ENCODE assay signal across 8 cellular contexts in the genomic region with DNA sequence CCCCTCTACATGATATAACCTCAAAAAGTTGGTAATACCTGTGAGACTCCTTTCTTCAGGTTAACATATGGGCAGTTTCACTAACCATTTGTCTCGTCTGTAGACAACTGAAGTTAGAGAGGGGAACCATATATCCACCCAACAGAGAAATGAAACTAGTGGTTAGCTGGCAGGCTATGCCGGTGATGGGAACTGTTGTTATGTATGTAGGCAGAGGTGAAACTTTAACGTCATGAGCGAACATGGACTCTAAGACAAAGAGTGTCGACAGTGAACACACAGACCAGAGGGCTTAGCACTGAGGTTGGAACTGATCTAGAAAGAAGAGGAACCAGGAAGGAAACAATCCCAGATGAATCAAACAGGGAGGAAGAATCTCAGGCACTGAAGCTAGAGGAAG.
A peak's percentile ranks its signal among the peaks of the same experiment; 100 is the strongest.
DNase-seq lines count a peak whose midpoint lies in the region; ATAC-seq and TF ChIP-seq lines count a peak whose summit lies in the region.

No MANE protein-coding gene starts in this region.

- peak; percentile 83 to 84 for ATAC-seq in CD4-positive, CD25-positive, alpha-beta regulatory T cell (ENCODE audit: low read depth in 2 of 2)
- ATAC-seq in HG03095 (IDR thresholded peaks at IDR 0.05; ENCODE audit: unreplicated experiment): peak; percentile 81
- peak; percentile 37 for ATAC-seq in activated CD8-positive, alpha-beta T cell treated with anti-CD3 and anti-CD28 coated beads, Interleukin-2, amount 10 ng/mL, durations not matched to agents 7 days and 5 days

- no peaks in the 10 kb centered on the region for H3K9me3 ChIP-seq in CD4-positive, CD25-positive, alpha-beta regulatory T cell (ENCODE audit: control insufficient read depth in 2 of 2, low read length in 2 of 2)
- H3K9me3 ChIP-seq in BE2C: no peaks in the 10 kb centered on the region; the same call in 1 of the 2 replicates

- H3K9me3 Mint-ChIP-seq in CD4-positive, CD25-positive, alpha-beta regulatory T cell: peaks cover 0 to 4% (median 0%) of the 10 kb centered on the region in 7 donors
- H3K9me3 Mint-ChIP-seq in activated CD8-positive, alpha-beta T cell treated with anti-CD3 and anti-CD28 coated beads, Interleukin-2, amount 10 ng/mL, durations not matched to agents 7 days and 5 days (ENCODE audit: insufficient read depth): no peaks in the 10 kb centered on the region

- H3K36me3 Mint-ChIP-seq in CD4-positive, CD25-positive, alpha-beta regulatory T cell: peaks cover 60% of the 10 kb centered on the region
- H3K36me3 Mint-ChIP-seq in activated CD8-positive, alpha-beta T cell treated with anti-CD3 and anti-CD28 coated beads, Interleukin-2, amount 10 ng/mL, durations not matched to agents 7 days and 5 days (ENCODE audit: low read depth): peaks cover 83% of the 10 kb centered on the region

- H3K4me3 ChIP-seq in CD4-positive, CD25-positive, alpha-beta regulatory T cell (ENCODE audit: low read depth, low read length): peak overlapping the region; percentile 71
- H3K4me3 ChIP-seq in BE2C (ENCODE audit: low read depth, low read length): no peak overlapping the region

- POLR2A ChIA-PET in activated CD8-positive, alpha-beta T cell treated with anti-CD3 and anti-CD28 coated beads, Interleukin-2, amount 10 ng/mL, durations not matched to agents 7 days and 5 days (lab: Charles Lee): no interaction called here

- peak overlapping the region; percentile 74 to 86 (median 79) for H3K4me3 Mint-ChIP-seq in CD4-positive, CD25-positive, alpha-beta regulatory T cell
- no peak overlapping the region for H3K4me3 Mint-ChIP-seq in activated CD8-positive, alpha-beta T cell treated with anti-CD3 and anti-CD28 coated beads, Interleukin-2, amount 10 ng/mL, durations not matched to agents 7 days and 5 days

- H3K27me3 Mint-ChIP-seq in CD4-positive, CD25-positive, alpha-beta regulatory T cell: no peaks in the 10 kb centered on the region
- H3K27me3 Mint-ChIP-seq in activated CD8-positive, alpha-beta T cell treated with anti-CD3 and anti-CD28 coated beads, Interleukin-2, amount 10 ng/mL, durations not matched to agents 7 days and 5 days (ENCODE audit: low read depth): no peaks in the 10 kb centered on the region

- peaks cover 39 to 96% (median 73%) of the 10 kb centered on the region in 4 donors for H3K4me1 Mint-ChIP-seq in CD4-positive, CD25-positive, alpha-beta regulatory T cell
- peaks cover 69% of the 10 kb centered on the region for H3K4me1 Mint-ChIP-seq in activated CD8-positive, alpha-beta T cell treated with anti-CD3 and anti-CD28 coated beads, Interleukin-2, amount 10 ng/mL, durations not matched to agents 7 days and 5 days (ENCODE audit: low read depth)

- peaks cover 12% of the 10 kb centered on the region for H3K36me3 ChIP-seq in CD4-positive, CD25-positive, alpha-beta regulatory T cell (ENCODE audit: control insufficient read depth, insufficient read depth, low read length)
- H3K36me3 ChIP-seq in BE2C: no peaks in the 10 kb centered on the region

- CTCF ChIA-PET in activated CD8-positive, alpha-beta T cell treated with anti-CD3 and anti-CD28 coated beads, Interleukin-2, amount 10 ng/mL, durations not matched to agents 7 days and 5 days (lab: Charles Lee): interaction anchor here (0.6 kb wide), 1 partner anchor 15 kb away, joined by 3 read pairs; no protein-coding TSS in a partner anchor

- peak overlapping the region; percentile 74 to 98 (median 93) for H3K27ac Mint-ChIP-seq in CD4-positive, CD25-positive, alpha-beta regulatory T cell
- peak overlapping the region; percentile 71 for H3K27ac Mint-ChIP-seq in activated CD8-positive, alpha-beta T cell treated with anti-CD3 and anti-CD28 coated beads, Interleukin-2, amount 10 ng/mL, durations not matched to agents 7 days and 5 days

- H3K27ac ChIP-seq in CD4-positive, CD25-positive, alpha-beta regulatory T cell (ENCODE audit: insufficient read depth, low read length, poor library complexity, severe bottlenecking): peak overlapping the region; percentile 64

- DNase-seq in CD4-positive, CD25-positive, alpha-beta regulatory T cell: peak in 2 of 3 donors; percentile 55 to 66
- DNase-seq in GM19238 (ENCODE audit: insufficient read length, low spot score) (peak; percentile 47), BE2C (no peak), NCI-H187 (lab: John Stamatoyannopoulos, UW) (no peak), NCI-H748 (lab: John Stamatoyannopoulos, UW; ENCODE audit: unreplicated experiment) (no peak), NCI-H146 (lab: John Stamatoyannopoulos, UW) (no peak)
- no peak for DNase-seq in activated CD8-positive, alpha-beta T cell treated with anti-CD3 and anti-CD28 coated beads, Interleukin-2, amount 10 ng/mL, durations not matched to agents 7 days and 5 days

- peaks cover 46% of the 10 kb centered on the region for H3K4me1 ChIP-seq in CD4-positive, CD25-positive, alpha-beta regulatory T cell (ENCODE audit: control insufficient read depth, insufficient read depth, low read length, poor library complexity, severe bottlenecking)
- H3K4me1 ChIP-seq in BE2C: peaks cover 2% of the 10 kb centered on the region; the same call in 1 of the 2 replicates

- TF ChIP-seq CTCF in BE2C (IDR thresholded peaks at IDR 0.05; ENCODE audit: low read depth, low read length): no peak

- no peaks in the 10 kb centered on the region for H3K27me3 ChIP-seq in CD4-positive, CD25-positive, alpha-beta regulatory T cell (ENCODE audit: control insufficient read depth, insufficient read depth, low read length)
- H3K27me3 ChIP-seq in BE2C: no peaks in the 10 kb centered on the region

Comparison
In these comparisons a context has a peak if more than half of its experiments do, and no peak if none do; other contexts are left out.
1. DNase-seq: peak in CD4-positive, CD25-positive, alpha-beta regulatory T cell (2 of 3) and GM19238 (single experiment); none in activated CD8-positive, alpha-beta T cell treated with anti-CD3 and anti-CD28 coated beads, Interleukin-2, amount 10 ng/mL, durations not matched to agents 7 days and 5 days (single experiment), BE2C (single experiment), NCI-H187 (0 of 2), NCI-H748 (single experiment) and NCI-H146 (single experiment).
2. Peak in every context shown above with its lines, with median percentiles within 50 percentile points of each other: ATAC-seq.